15 cellular contexts compared by ENCODE assay signal in the genomic region with DNA sequence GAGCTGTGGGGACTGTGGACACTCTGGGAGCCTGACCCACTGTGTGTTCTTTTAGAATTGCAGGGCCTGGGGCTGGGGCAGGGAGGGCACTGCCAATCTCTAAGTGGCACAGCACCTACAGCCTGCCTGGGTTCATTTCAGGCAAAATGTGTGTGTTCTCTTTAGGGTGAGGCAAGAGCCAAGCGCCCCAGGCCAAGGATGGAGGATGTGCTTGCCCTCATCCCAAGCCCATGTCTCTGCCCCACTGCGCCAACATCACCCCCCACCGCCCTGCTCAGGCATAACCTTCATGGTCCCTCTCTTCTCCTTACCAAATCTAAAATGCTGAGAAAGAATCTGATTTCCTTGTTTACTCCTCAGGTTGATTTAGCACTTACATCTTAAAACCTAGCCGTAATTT.
DNase-seq lines count a peak whose midpoint lies in the region; ATAC-seq and TF ChIP-seq lines count a peak whose summit lies in the region.
"Had no signal": no experiment of that assay in that cellular context is flagged by ENCODE, and none has a peak within 500 bp of the region (broad histone marks: within the 10 kb centered on the region; RNA-seq: fewer than 3 reads in every experiment).

No MANE protein-coding gene starts in this region.

- peak overlapping the region; percentile 39; the same call in 1 of the 2 replicates for H2AFZ ChIP-seq in OCI-LY3 (ENCODE audit: low read depth, low read length)

- H3K4me1 ChIP-seq in right atrium auricular region (peaks cover 0 to 17% of the 10 kb centered on the region in 2 donors), heart left ventricle (peaks cover 0 to 34% (median 4%) of the 10 kb centered on the region in 12 donors), OCI-LY3 (ENCODE audit: low read length) (peaks cover 15% of the 10 kb centered on the region), left lung (peaks cover 3 to 15% of the 10 kb centered on the region in 2 donors), tibial artery (peaks cover 0 to 65% (median 18%) of the 10 kb centered on the region in 4 donors)
- H3K4me1 ChIP-seq: HAP-1 had no signal

- TF ChIP-seq CTCF in right atrium auricular region (IDR thresholded peaks at IDR 0.05) (no peak), heart left ventricle (IDR thresholded peaks at IDR 0.05) (no peak), OCI-LY3 (IDR thresholded peaks at IDR 0.05; ENCODE audit: low read depth, low read length) (no peak), left lung (IDR thresholded peaks at IDR 0.05) (no peak), tibial artery (IDR thresholded peaks at IDR 0.05) (no peak)
- no peak for TF ChIP-seq CTCF in CD4-positive, alpha-beta T cell (IDR thresholded peaks at IDR 0.05)

- intact Hi-C loops in heart left ventricle (cut with DNase I) (loop anchor here in 7 of 10 donors (5.0 to 10.0 kb wide), 5 partner anchors 280 to 497 kb away; no protein-coding TSS in a partner anchor), left lung (cut with DNase I) (loop anchor here in 1 of 2 donors (10.0 kb wide), 2 partner anchors 117 to 287 kb away; no protein-coding TSS in a partner anchor), tibial artery (cut with DNase I; ENCODE audit: low total_unique reads) (loop anchor here (5.0 kb wide), 1 partner anchor 290 kb away; no protein-coding TSS in a partner anchor)
- intact Hi-C loops in CD4-positive, alpha-beta T cell (cut with DNase I, micrococcal nuclease): loop anchor here (2.0 to 5.0 kb wide), 4 partner anchors 240 to 493 kb away; no protein-coding TSS in a partner anchor

- H3K27ac ChIP-seq in right atrium auricular region (peak overlapping the region; percentile 43 to 73), heart left ventricle (peak overlapping the region in 4 of 12 donors; percentile 5 to 40 (median 29)), OCI-LY3 (ENCODE audit: low read length) (no peak overlapping the region), left lung (peak overlapping the region; percentile 28 to 78), tibial artery (peak overlapping the region; percentile 56 to 80)
- H3K27ac ChIP-seq in CD4-positive, alpha-beta T cell (ENCODE audit: low read depth, low read length): no peak overlapping the region
- H3K27ac ChIP-seq: BLaER1 treated with 17β-estradiol and CSF1 and Interleukin-3, amounts not matched to agents 10 nM and 100 nM; cardiac muscle cell; neural progenitor cell had no signal

- no peak for ATAC-seq in heart left ventricle
- no peak for ATAC-seq in left lung
- ATAC-seq in CD4-positive, alpha-beta T cell (ENCODE audit: poor library complexity): no peak

- H3K4me3 ChIP-seq in right atrium auricular region: no peak overlapping the region
- no peak overlapping the region for H3K4me3 ChIP-seq in heart left ventricle
- no peak overlapping the region for H3K4me3 ChIP-seq in OCI-LY3 (ENCODE audit: low read length)
- H3K4me3 ChIP-seq in left lung: no peak overlapping the region
- no peak overlapping the region for H3K4me3 ChIP-seq in tibial artery
- H3K4me3 ChIP-seq: BLaER1 treated with 17β-estradiol and CSF1 and Interleukin-3, amounts not matched to agents 10 nM and 100 nM; cardiac muscle cell; HAP-1; neural progenitor cell; sigmoid colon had no signal

- H3K9ac ChIP-seq in OCI-LY3 (ENCODE audit: low read length): no peak overlapping the region
- H3K9ac ChIP-seq: BLaER1 treated with 17β-estradiol and CSF1 and Interleukin-3, amounts not matched to agents 10 nM and 100 nM; neural progenitor cell had no signal

- H3K27ac Mint-ChIP-seq in CD4-positive, alpha-beta T cell: no peak overlapping the region
- H3K27ac Mint-ChIP-seq: activated naive CD8-positive, alpha-beta T cell; neural progenitor cell had no signal

- POLR2A ChIA-PET in CD4-positive, alpha-beta T cell (lab: Charles Lee): interaction anchor here (1.0 kb wide), 2 partner anchors 152 to 287 kb away, joined by 3 to 4 read pairs; no protein-coding TSS in a partner anchor

- DNase-seq in right atrium auricular region (ENCODE audit: low spot score) (no peak), heart left ventricle (no peak), left lung (peak in 1 of 2 donors; percentile 37), tibial artery (no peak), HT-29 (ENCODE audit: low spot score) (no peak)
- DNase-seq in effector CD8-positive, alpha-beta T cell (lab: John Stamatoyannopoulos, UW): no peak
- no peak for DNase-seq in CD4-positive, alpha-beta T cell
- DNase-seq: SIG-M5 had no signal

- H3K9me3 ChIP-seq in right atrium auricular region (no peaks in the 10 kb centered on the region), heart left ventricle (peaks cover 0 to 13% (median 0%) of the 10 kb centered on the region in 12 donors), OCI-LY3 (ENCODE audit: insufficient read depth, low read length) (no peaks in the 10 kb centered on the region), left lung (no peaks in the 10 kb centered on the region), tibial artery (no peaks in the 10 kb centered on the region)
- no peaks in the 10 kb centered on the region for H3K9me3 ChIP-seq in CD4-positive, alpha-beta T cell (ENCODE audit: control insufficient read depth, low read length)
- H3K9me3 ChIP-seq: HAP-1 had no signal

- H3K27me3 Mint-ChIP-seq in CD4-positive, alpha-beta T cell: peaks cover 5% of the 10 kb centered on the region

- no peak overlapping the region for H3K4me2 ChIP-seq in OCI-LY3 (ENCODE audit: low read length)
- H3K4me2 ChIP-seq: neural progenitor cell had no signal

- no peaks in the 10 kb centered on the region for H3K9me3 Mint-ChIP-seq in CD4-positive, alpha-beta T cell

- no peaks in the 10 kb centered on the region for H3K79me2 ChIP-seq in OCI-LY3 (ENCODE audit: low read length)

- H3K27me3 ChIP-seq in right atrium auricular region (no peaks in the 10 kb centered on the region), heart left ventricle (no peaks in the 10 kb centered on the region), OCI-LY3 (ENCODE audit: low read depth, low read length) (no peaks in the 10 kb centered on the region), left lung (no peaks in the 10 kb centered on the region), tibial artery (no peaks in the 10 kb centered on the region)
- H3K27me3 ChIP-seq in CD4-positive, alpha-beta T cell (ENCODE audit: control insufficient read depth, insufficient read depth, low read length): peaks cover 2% of the 10 kb centered on the region
- H3K27me3 ChIP-seq: BLaER1 treated with 17β-estradiol and CSF1 and Interleukin-3, amounts not matched to agents 10 nM and 100 nM; cardiac muscle cell; neural progenitor cell; sigmoid colon had no signal

- no peak overlapping the region for H3K4me3 Mint-ChIP-seq in CD4-positive, alpha-beta T cell
- H3K4me3 Mint-ChIP-seq: activated naive CD8-positive, alpha-beta T cell; neural progenitor cell had no signal

- H3K4me1 Mint-ChIP-seq in CD4-positive, alpha-beta T cell (ENCODE audit: low read depth): peaks cover 35% of the 10 kb centered on the region

- no peaks in the 10 kb centered on the region for H4K20me1 ChIP-seq in OCI-LY3 (ENCODE audit: insufficient read depth, low read length)
- H4K20me1 ChIP-seq: BLaER1 treated with 17β-estradiol and CSF1 and Interleukin-3, amounts not matched to agents 10 nM and 100 nM had no signal

- no peak for TF ChIP-seq POLR2A in heart left ventricle (IDR thresholded peaks at IDR 0.05)

- no peaks in the 10 kb centered on the region for H3K36me3 Mint-ChIP-seq in CD4-positive, alpha-beta T cell (ENCODE audit: low read depth)
- H3K36me3 Mint-ChIP-seq: activated naive CD8-positive, alpha-beta T cell; neural progenitor cell had no signal

- CTCF ChIA-PET in CD4-positive, alpha-beta T cell (lab: Charles Lee): interaction anchor here (0.9 to 2.4 kb wide), 10 partner anchors 10 to 300 kb away, joined by 3 to 17 read pairs (median 5); no protein-coding TSS in a partner anchor

- 89 to 97% (median 96%) methylated on average over 4 of the region's 4 CpGs for WGBS in heart left ventricle, 4 donors

- no peaks in the 10 kb centered on the region for H3K36me3 ChIP-seq in right atrium auricular region
- no peaks in the 10 kb centered on the region for H3K36me3 ChIP-seq in heart left ventricle
- no peaks in the 10 kb centered on the region for H3K36me3 ChIP-seq in OCI-LY3 (replicated peaks; ENCODE audit: low read depth, low read length)
- no peaks in the 10 kb centered on the region for H3K36me3 ChIP-seq in left lung
- no peaks in the 10 kb centered on the region for H3K36me3 ChIP-seq in tibial artery
- H3K36me3 ChIP-seq: BLaER1 treated with 17β-estradiol and CSF1 and Interleukin-3, amounts not matched to agents 10 nM and 100 nM; cardiac muscle cell; HAP-1; neural progenitor cell; sigmoid colon had no signal

Comparison
In these comparisons a context has a peak if more than half of its experiments do, and no peak if none do; other contexts are left out.
1. H3K27ac ChIP-seq: peak in right atrium auricular region (2 of 2), left lung (2 of 2) and tibial artery (2 of 2); none in OCI-LY3 (single experiment) and CD4-positive, alpha-beta T cell (single experiment).